ENCODE assay signal across 26 cellular contexts in the genomic region with DNA sequence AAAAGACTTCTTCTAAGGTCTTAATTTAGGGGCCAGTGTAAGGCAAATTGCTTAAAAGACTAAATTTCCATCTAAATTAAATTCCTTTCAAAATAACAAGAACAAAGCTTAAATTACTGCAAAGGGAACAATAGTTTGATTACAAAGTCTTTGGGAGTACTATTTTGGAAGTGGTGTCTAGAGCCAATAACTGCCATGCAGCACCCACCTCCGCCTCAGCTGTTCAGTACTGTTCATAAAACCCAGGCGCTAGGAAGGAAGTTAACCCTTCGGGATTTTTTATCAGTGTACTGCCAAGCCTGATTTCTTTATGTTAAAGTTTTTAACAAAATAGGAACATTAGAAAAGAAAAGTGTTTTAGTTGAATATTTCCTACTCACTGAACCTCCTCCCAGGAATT.
"Had no signal": no experiment of that assay in that cellular context is flagged by ENCODE, and none has a peak within 500 bp of the region (broad histone marks: within the 10 kb centered on the region; RNA-seq: fewer than 3 reads in every experiment).

No MANE protein-coding gene starts in this region.

- H3K27me3 ChIP-seq: ascending aorta, body of pancreas, Peyer's patch, SJCRH30 had no signal

- H3K27me3 Mint-ChIP-seq: activated CD4-positive, alpha-beta memory T cell treated with anti-CD3 and anti-CD28 coated beads for 36 hours; activated CD4-positive, alpha-beta T cell treated with anti-CD3 and anti-CD28 coated beads, Interleukin-2, amount 10 ng/mL, durations not matched to agents 7 days and 5 days; activated naive CD8-positive, alpha-beta T cell treated with anti-CD3 and anti-CD28 coated beads, Interleukin-2, amount 50 U/mL, for 24 hours; central memory CD8-positive, alpha-beta T cell had no signal

- ATAC-seq: activated naive CD4-positive, alpha-beta T cell treated with anti-CD3 and anti-CD28 coated beads, Interleukin-2, amount 50 U/mL, for 72 hours; activated naive CD8-positive, alpha-beta T cell treated with anti-CD3 and anti-CD28 coated beads, Interleukin-2, amount 50 U/mL, for 24 hours; activated T-cell treated with anti-CD3 and anti-CD28 coated beads, Interleukin-2, amount 50 U/mL, for 72 hours; body of pancreas had no signal

- H3K4me3 ChIP-seq: ascending aorta, body of pancreas, Peyer's patch, SJCRH30 had no signal

- H3K9me3 Mint-ChIP-seq: activated CD4-positive, alpha-beta T cell treated with anti-CD3 and anti-CD28 coated beads, Interleukin-2, amount 10 ng/mL, durations not matched to agents 7 days and 5 days had no signal

- H3K9me2 ChIP-seq: SK-N-SH had no signal

- H3K36me3 ChIP-seq: ascending aorta, Peyer's patch, SJCRH30 had no signal

- H3K27ac Mint-ChIP-seq: activated CD4-positive, alpha-beta memory T cell treated with anti-CD3 and anti-CD28 coated beads for 36 hours; activated CD4-positive, alpha-beta T cell treated with anti-CD3 and anti-CD28 coated beads, Interleukin-2, amount 10 ng/mL, durations not matched to agents 7 days and 5 days; activated naive CD4-positive, alpha-beta T cell treated with anti-CD3 and anti-CD28 coated beads, Interleukin-2, amount 50 U/mL, for 72 hours; activated naive CD8-positive, alpha-beta T cell treated with anti-CD3 and anti-CD28 coated beads, Interleukin-2, amount 50 U/mL, for 24 hours; activated T-cell treated with anti-CD3 and anti-CD28 coated beads, Interleukin-2, amount 50 U/mL, for 72 hours had no signal

- DNase-seq: activated CD4-positive, alpha-beta memory T cell treated with anti-CD3 and anti-CD28 coated beads for 36 hours; activated CD4-positive, alpha-beta T cell treated with anti-CD3 and anti-CD28 coated beads, Interleukin-2, amount 10 ng/mL, durations not matched to agents 7 days and 5 days; activated CD4-positive, CD25-positive, alpha-beta regulatory T cell; activated CD8-positive, alpha-beta memory T cell treated with anti-CD3 and anti-CD28 coated beads, Interleukin-2, amount 50 U/mL, for 4 hours; activated naive CD4-positive, alpha-beta T cell; activated naive CD8-positive, alpha-beta T cell treated with anti-CD3 and anti-CD28 coated beads, Interleukin-2, amount 50 U/mL, for 24 hours; activated T-cell treated with anti-CD3 and anti-CD28 coated beads, Interleukin-2, amount 50 U/mL, for 72 hours; amniotic stem cell; body of pancreas; cortex of kidney; Karpas-422; NCI-H1048; NCI-H1436 treated with DMSO at 0.1 percent for 48 hours; NCI-H187; NCI-H446 treated with DMSO at 0.1 percent for 48 hours; NCI-H524 treated with DMSO at 0.1 percent for 48 hours; Peyer's patch; Right ventricle myocardium superior; SK-N-SH; T-helper 1 cell had no signal

- H3K4me1 Mint-ChIP-seq: activated CD4-positive, alpha-beta T cell treated with anti-CD3 and anti-CD28 coated beads, Interleukin-2, amount 10 ng/mL, durations not matched to agents 7 days and 5 days; activated naive CD8-positive, alpha-beta T cell treated with anti-CD3 and anti-CD28 coated beads, Interleukin-2, amount 50 U/mL, for 24 hours; central memory CD8-positive, alpha-beta T cell had no signal

- H3K4me2 ChIP-seq: SK-N-SH had no signal

- H3K4me1 ChIP-seq: ascending aorta, body of pancreas, Peyer's patch, SJCRH30 had no signal

- H3K36me3 Mint-ChIP-seq: activated CD4-positive, alpha-beta memory T cell treated with anti-CD3 and anti-CD28 coated beads for 36 hours; activated naive CD4-positive, alpha-beta T cell treated with anti-CD3 and anti-CD28 coated beads, Interleukin-2, amount 50 U/mL, for 72 hours had no signal

- H3K4me3 Mint-ChIP-seq: activated CD4-positive, alpha-beta memory T cell treated with anti-CD3 and anti-CD28 coated beads for 36 hours; activated CD4-positive, alpha-beta T cell treated with anti-CD3 and anti-CD28 coated beads, Interleukin-2, amount 10 ng/mL, durations not matched to agents 7 days and 5 days; activated naive CD8-positive, alpha-beta T cell treated with anti-CD3 and anti-CD28 coated beads, Interleukin-2, amount 50 U/mL, for 24 hours; activated T-cell treated with anti-CD3 and anti-CD28 coated beads, Interleukin-2, amount 50 U/mL, for 72 hours; central memory CD8-positive, alpha-beta T cell had no signal

- H3K27ac ChIP-seq: ascending aorta, body of pancreas, Peyer's patch, RWPE1, SJCRH30, VCaP had no signal
